23 cellular contexts compared by ENCODE assay signal in the genomic region with DNA sequence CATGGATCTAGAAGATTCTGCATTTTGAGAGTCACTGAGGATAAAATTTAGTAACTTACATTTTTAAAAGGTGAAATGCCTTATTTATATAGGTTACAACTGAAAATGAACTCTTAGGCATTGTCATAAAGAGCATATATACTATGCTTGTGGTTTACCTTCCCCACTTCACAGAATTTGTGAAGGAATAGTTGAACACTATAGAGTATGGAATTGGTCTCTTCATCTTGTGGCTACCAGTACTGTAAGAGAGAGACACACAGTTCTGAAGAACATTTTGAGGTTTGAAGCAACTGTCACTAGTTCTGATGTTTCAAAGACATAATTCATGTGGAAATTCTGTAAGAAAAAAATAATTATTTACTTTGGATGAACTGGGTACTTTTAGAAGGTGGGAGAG. TPM values are rescaled to one million over a fixed set of nuclear protein-coding genes. Genes with fewer than 3 reads are reported as not detected.
"Had no signal": no experiment of that assay in that cellular context is flagged by ENCODE, and none has a peak within 500 bp of the region (broad histone marks: within the 10 kb centered on the region; RNA-seq: fewer than 3 reads in every experiment).

No MANE protein-coding gene starts in this region.

- H3K27ac Mint-ChIP-seq: brain; T-helper 1 cell treated with Interleukin-12 subunit alpha and Interleukin-12 subunit beta and Interleukin-4 antibody, amounts not matched to agents 30 μg/mL and 1 μg/mL, for 36 hours had no signal

- ATAC-seq: activated CD8-positive, alpha-beta T cell treated with anti-CD3 and anti-CD28 coated beads for 36 hours; foreskin keratinocyte; left lung; psoas muscle; right lobe of liver had no signal

- H3K27me3 Mint-ChIP-seq: activated CD8-positive, alpha-beta T cell treated with anti-CD3 and anti-CD28 coated beads for 36 hours; activated naive CD4-positive, alpha-beta T cell treated with anti-CD3 and anti-CD28 coated beads, Interleukin-2, amount 10 ng/mL, durations not matched to agents 7 days and 5 days; brain had no signal

- DNase-seq: activated CD4-positive, alpha-beta T cell treated with anti-CD3 and anti-CD28 coated beads for 4 hours; activated CD8-positive, alpha-beta memory T cell treated with anti-CD3 and anti-CD28 coated beads, Interleukin-2, amount 50 U/mL, for 4 hours; activated CD8-positive, alpha-beta T cell treated with anti-CD3 and anti-CD28 coated beads for 36 hours; activated naive CD4-positive, alpha-beta T cell treated with anti-CD3 and anti-CD28 coated beads, Interleukin-2, amount 10 ng/mL, durations not matched to agents 7 days and 5 days; amygdala; effector CD8-positive, alpha-beta T cell; foreskin keratinocyte; glutamatergic neuron; hypothalamus; kidney; left lung; mammary epithelial cell; occipital lobe; psoas muscle; right lobe of liver; stimulated activated CD4-positive, alpha-beta T cell treated with anti-CD3 and anti-CD28 coated beads, Interleukin-4, amount 100 ng/mL, for 4 hours; stimulated activated CD8-positive, alpha-beta memory T cell treated with anti-CD3 and anti-CD28 coated beads, Interleukin-4, amount 100 ng/mL, for 48 hours; WERI-Rb-1 had no signal

- H3K4me3 Mint-ChIP-seq: activated CD8-positive, alpha-beta T cell treated with anti-CD3 and anti-CD28 coated beads for 36 hours; activated naive CD4-positive, alpha-beta T cell treated with anti-CD3 and anti-CD28 coated beads, Interleukin-2, amount 10 ng/mL, durations not matched to agents 7 days and 5 days; brain; nephron; T-helper 1 cell treated with Interleukin-12 subunit alpha and Interleukin-12 subunit beta and Interleukin-4 antibody, amounts not matched to agents 30 μg/mL and 1 μg/mL, for 36 hours had no signal

- H3K9me3 ChIP-seq: left lung, psoas muscle, right lobe of liver, thoracic aorta had no signal

- H3K9me3 Mint-ChIP-seq: activated CD8-positive, alpha-beta T cell treated with anti-CD3 and anti-CD28 coated beads for 36 hours; activated naive CD4-positive, alpha-beta T cell treated with anti-CD3 and anti-CD28 coated beads, Interleukin-2, amount 10 ng/mL, durations not matched to agents 7 days and 5 days; brain; nephron; T-helper 1 cell treated with Interleukin-12 subunit alpha and Interleukin-12 subunit beta and Interleukin-4 antibody, amounts not matched to agents 30 μg/mL and 1 μg/mL, for 36 hours had no signal

- H3K27me3 ChIP-seq: foreskin keratinocyte, left lung, right lobe of liver had no signal

- H3K27ac ChIP-seq: foreskin keratinocyte, left lung, psoas muscle, right lobe of liver, thoracic aorta, WERI-Rb-1 had no signal

- H3K4me3 ChIP-seq: left lung, psoas muscle, right lobe of liver, smooth muscle cell, thoracic aorta had no signal

RNA-seq across cellular contexts. Expression of a gene that starts 41.7 kb away (rescaled TPM):
- total RNA-seq: smooth muscle cell had no signal
